ENCODE assay signal across 8 cellular contexts in genomic region chr2:235116885-235117492, GRCh38.
DNase-seq lines count a peak whose midpoint lies in the region; ATAC-seq and TF ChIP-seq lines count a peak whose summit lies in the region.

No MANE protein-coding gene starts in this region.

- no peaks in the 10 kb centered on the region for H3K36me3 Mint-ChIP-seq in CD8-positive, alpha-beta T cell

- no peak for DNase-seq in CD8-positive, alpha-beta T cell
- peak; percentile 11 for DNase-seq in Jurkat, Clone E6-1 (ENCODE audit: low read depth, low spot score)
- DNase-seq in RPMI7951 (ENCODE audit: low read depth), result peak; percentile 68
- peak; percentile 66 for DNase-seq in fibroblast of pulmonary artery (ENCODE audit: low read depth)
- DNase-seq in skeletal muscle cell (ENCODE audit: low read depth), result peak; percentile 10
- DNase-seq in 8988T, result no peak

- ATAC-seq in CD8-positive, alpha-beta T cell, result no peak
- no peak for ATAC-seq in GM18520 (IDR thresholded peaks at IDR 0.05; ENCODE audit: unreplicated experiment)
- no peak for ATAC-seq in HG03571 (IDR thresholded peaks at IDR 0.05; ENCODE audit: unreplicated experiment)

- H3K9me3 Mint-ChIP-seq in CD8-positive, alpha-beta T cell, result peaks cover 4% of the 10 kb centered on the region

- H3K9me3 ChIP-seq in CD8-positive, alpha-beta T cell (ENCODE audit: low read length), result no peaks in the 10 kb centered on the region

- no peaks in the 10 kb centered on the region for H3K4me1 ChIP-seq in CD8-positive, alpha-beta T cell (ENCODE audit: insufficient read depth, low read length)

- intact Hi-C loops in CD8-positive, alpha-beta T cell (cut with DNase I, micrococcal nuclease), result loop anchor here in 1 of 2 experiments (1.0 to 2.0 kb wide), 2 partner anchors 567 to 1140 kb away; no protein-coding TSS in a partner anchor

- POLR2A ChIA-PET in CD8-positive, alpha-beta T cell (lab: Charles Lee), result no interaction called here

- H3K27me3 ChIP-seq in CD8-positive, alpha-beta T cell (ENCODE audit: insufficient read depth, low read length), result no peaks in the 10 kb centered on the region

- no peaks in the 10 kb centered on the region for H3K4me1 Mint-ChIP-seq in CD8-positive, alpha-beta T cell (ENCODE audit: low read depth)

- CTCF ChIA-PET in CD8-positive, alpha-beta T cell (lab: Charles Lee), result interaction anchor here (1.0 to 2.9 kb wide), 6 partner anchors 9 to 572 kb away, joined by 3 to 10 read pairs (median 6); no protein-coding TSS in a partner anchor

- no peak overlapping the region for H3K4me3 Mint-ChIP-seq in CD8-positive, alpha-beta T cell

- no peak overlapping the region for H3K27ac Mint-ChIP-seq in CD8-positive, alpha-beta T cell

- peak; percentile 65 for TF ChIP-seq CTCF in CD8-positive, alpha-beta T cell (IDR thresholded peaks at IDR 0.05)
- TF ChIP-seq CTCF in fibroblast of pulmonary artery (IDR thresholded peaks at IDR 0.05; ENCODE audit: low read length, missing control alignments), result peak; percentile 59

- H3K36me3 ChIP-seq in CD8-positive, alpha-beta T cell (ENCODE audit: insufficient read depth, low read length), result no peaks in the 10 kb centered on the region

- no peak overlapping the region for H3K27ac ChIP-seq in CD8-positive, alpha-beta T cell (ENCODE audit: low read depth, low read length)

- H3K4me3 ChIP-seq in CD8-positive, alpha-beta T cell (ENCODE audit: low read depth, low read length), result no peak overlapping the region
- no peak overlapping the region for H3K4me3 ChIP-seq in Jurkat, Clone E6-1 (ENCODE audit: low read length)
- H3K4me3 ChIP-seq in fibroblast of pulmonary artery (replicated peaks; ENCODE audit: low read depth, low read length), result no peak overlapping the region
- no peak overlapping the region for H3K4me3 ChIP-seq in skeletal muscle cell (ENCODE audit: low read depth, low read length)

- peaks cover 14% of the 10 kb centered on the region for H3K27me3 Mint-ChIP-seq in CD8-positive, alpha-beta T cell (ENCODE audit: low read depth)

Comparison
In these comparisons a context has a peak if more than half of its experiments do, and no peak if none do; other contexts are left out.
1. DNase-seq: peak in Jurkat, Clone E6-1 (single experiment), RPMI7951 (single experiment), fibroblast of pulmonary artery (single experiment) and skeletal muscle cell (single experiment); none in CD8-positive, alpha-beta T cell (0 of 7) and 8988T (single experiment).